23 cellular contexts compared by ENCODE assay signal in genomic region chr21:15291621-15292266, GRCh38.
A peak's percentile ranks its signal among the peaks of the same experiment; 100 is the strongest.
DNase-seq lines count a peak whose midpoint lies in the region; ATAC-seq, FAIRE-seq and TF ChIP-seq lines count a peak whose summit lies in the region.
"Had no signal": no experiment of that assay in that cellular context is flagged by ENCODE, and none has a peak within 500 bp of the region (broad histone marks: within the 10 kb centered on the region; RNA-seq: fewer than 3 reads in every experiment).

No MANE protein-coding gene starts in this region.

- no peaks in the 10 kb centered on the region for H3K36me3 Mint-ChIP-seq in astrocyte (ENCODE audit: low read depth, unreplicated experiment)
- no peaks in the 10 kb centered on the region for H3K36me3 Mint-ChIP-seq in activated CD4-positive, alpha-beta memory T cell treated with anti-CD3 and anti-CD28 coated beads for 36 hours
- H3K36me3 Mint-ChIP-seq: activated naive CD4-positive, alpha-beta T cell treated with anti-CD3 and anti-CD28 coated beads, Interleukin-2, amount 50 U/mL, for 24 hours had no signal

- no peak overlapping the region for H2BK5ac ChIP-seq in IMR-90 (ENCODE audit: low read depth, low read length, poor library complexity, severe bottlenecking)

- H3K27ac Mint-ChIP-seq in astrocyte (ENCODE audit: unreplicated experiment) = peak overlapping the region; percentile 63
- no peak overlapping the region for H3K27ac Mint-ChIP-seq in activated CD4-positive, alpha-beta memory T cell treated with anti-CD3 and anti-CD28 coated beads for 36 hours
- H3K27ac Mint-ChIP-seq: activated CD4-positive, alpha-beta T cell treated with anti-CD3 and anti-CD28 coated beads, Interleukin-2, amount 10 ng/mL, durations not matched to agents 24 days and 14 days; activated naive CD4-positive, alpha-beta T cell treated with anti-CD3 and anti-CD28 coated beads, Interleukin-2, amount 50 U/mL, for 24 hours; CD4-positive, alpha-beta T cell; dendritic cell treated with granulocyte-macrophage colony-stimulating factor and Interleukin-4, amounts not matched to agents 40 ng/mL and 50 ng/mL, for 4 days had no signal

- H3K27me3 ChIP-seq in IMR-90 (ENCODE audit: control insufficient read depth, insufficient read depth, low read length) (no peaks in the 10 kb centered on the region), astrocyte (ENCODE audit: insufficient read depth, low read length) (no peaks in the 10 kb centered on the region), pancreas (no peaks in the 10 kb centered on the region)
- H3K27me3 ChIP-seq: heart left ventricle, left lung, MG63, thyroid gland had no signal

- H3K4me3 Mint-ChIP-seq in astrocyte (ENCODE audit: unreplicated experiment) = no peak overlapping the region
- H3K4me3 Mint-ChIP-seq in activated CD4-positive, alpha-beta memory T cell treated with anti-CD3 and anti-CD28 coated beads for 36 hours = no peak overlapping the region
- H3K4me3 Mint-ChIP-seq: activated CD4-positive, alpha-beta T cell treated with anti-CD3 and anti-CD28 coated beads, Interleukin-2, amount 10 ng/mL, durations not matched to agents 24 days and 14 days; activated naive CD4-positive, alpha-beta T cell treated with anti-CD3 and anti-CD28 coated beads, Interleukin-2, amount 50 U/mL, for 24 hours; CD4-positive, alpha-beta T cell; dendritic cell treated with granulocyte-macrophage colony-stimulating factor and Interleukin-4, amounts not matched to agents 40 ng/mL and 50 ng/mL, for 4 days; stimulated activated naive CD8-positive, alpha-beta T cell treated with anti-CD3 and anti-CD28 coated beads, Interleukin-15, amount 100 ng/mL, for 72 hours had no signal

- no peaks in the 10 kb centered on the region for H3K79me1 ChIP-seq in IMR-90 (ENCODE audit: low read depth in 1 of 2, low read length in 2 of 2)

- H3K23ac ChIP-seq in IMR-90 (ENCODE audit: low read depth, low read length) = no peak overlapping the region

- no peak overlapping the region for H4K91ac ChIP-seq in IMR-90 (ENCODE audit: insufficient read depth, low read depth, low read length)

- H3K27me3 Mint-ChIP-seq in astrocyte (ENCODE audit: low read depth, unreplicated experiment) = no peaks in the 10 kb centered on the region
- H3K27me3 Mint-ChIP-seq in activated CD4-positive, alpha-beta memory T cell treated with anti-CD3 and anti-CD28 coated beads for 36 hours = peaks cover 2% of the 10 kb centered on the region
- H3K27me3 Mint-ChIP-seq: activated CD4-positive, alpha-beta T cell treated with anti-CD3 and anti-CD28 coated beads, Interleukin-2, amount 10 ng/mL, durations not matched to agents 24 days and 14 days; activated naive CD4-positive, alpha-beta T cell treated with anti-CD3 and anti-CD28 coated beads, Interleukin-2, amount 50 U/mL, for 24 hours; CD4-positive, alpha-beta T cell; dendritic cell treated with granulocyte-macrophage colony-stimulating factor and Interleukin-4, amounts not matched to agents 40 ng/mL and 50 ng/mL, for 4 days; stimulated activated naive CD8-positive, alpha-beta T cell treated with anti-CD3 and anti-CD28 coated beads, Interleukin-15, amount 100 ng/mL, for 72 hours had no signal

- TF ChIP-seq POLR2A in IMR-90 (IDR thresholded peaks at IDR 0.05; ENCODE audit: low read depth, low read length) = no peak

- H3K9me3 Mint-ChIP-seq in astrocyte (ENCODE audit: unreplicated experiment) = no peaks in the 10 kb centered on the region
- H3K9me3 Mint-ChIP-seq in activated CD4-positive, alpha-beta memory T cell treated with anti-CD3 and anti-CD28 coated beads for 36 hours = no peaks in the 10 kb centered on the region
- H3K9me3 Mint-ChIP-seq: activated CD4-positive, alpha-beta T cell treated with anti-CD3 and anti-CD28 coated beads, Interleukin-2, amount 10 ng/mL, durations not matched to agents 24 days and 14 days; activated naive CD4-positive, alpha-beta T cell treated with anti-CD3 and anti-CD28 coated beads, Interleukin-2, amount 50 U/mL, for 24 hours; CD4-positive, alpha-beta T cell; dendritic cell treated with granulocyte-macrophage colony-stimulating factor and Interleukin-4, amounts not matched to agents 40 ng/mL and 50 ng/mL, for 4 days; stimulated activated naive CD8-positive, alpha-beta T cell treated with anti-CD3 and anti-CD28 coated beads, Interleukin-15, amount 100 ng/mL, for 72 hours had no signal

- H2BK120ac ChIP-seq in IMR-90 (ENCODE audit: low read depth, low read length) = no peak overlapping the region

- DNase-seq in IMR-90 (no peak), astrocyte (ENCODE audit: low read depth) (no peak), islet precursor cell (peak; percentile 92), pancreas (peak in 2 of 6 donors; percentile 27 to 35), urothelium cell line (ENCODE audit: low spot score) (no peak)
- DNase-seq in activated CD4-positive, alpha-beta memory T cell treated with anti-CD3 and anti-CD28 coated beads for 36 hours = no peak
- DNase-seq: activated CD4-positive, alpha-beta T cell treated with anti-CD3 and anti-CD28 coated beads, Interleukin-2, amount 10 ng/mL, durations not matched to agents 24 days and 14 days; caudate nucleus; CD4-positive, alpha-beta T cell; DMS 273 treated with DMSO at 0.1 percent for 48 hours; heart left ventricle; left lung; MG63; NCI-H1436; NCI-H2107; stimulated activated naive CD8-positive, alpha-beta T cell treated with anti-CD3 and anti-CD28 coated beads, Interleukin-15, amount 100 ng/mL, for 72 hours; thyroid gland; WERI-Rb-1 had no signal

- BruUV-seq in IMR-90 (replicated peaks; lab: Mats Ljungman, UMichigan) = no TSS peak

- in situ Hi-C loops in IMR-90 (cut with MboI; ENCODE audit: low sequenced_read_pairs) = no loop called here

- H3K9me3 ChIP-seq in IMR-90 (ENCODE audit: control insufficient read depth, insufficient read depth, low read length) (no peaks in the 10 kb centered on the region), astrocyte (ENCODE audit: insufficient read depth, low read depth, low read length) (no peaks in the 10 kb centered on the region), pancreas (no peaks in the 10 kb centered on the region)
- H3K9me3 ChIP-seq: heart left ventricle, left lung, MG63, thyroid gland had no signal

- no peak overlapping the region for H4K8ac ChIP-seq in IMR-90 (ENCODE audit: low read depth in 2 of 2, low read length in 2 of 2)

- H3K9ac ChIP-seq in IMR-90 (ENCODE audit: low read depth, low read length) (no peak overlapping the region), astrocyte (ENCODE audit: low read length) (no peak overlapping the region)

- TF ChIP-seq RAD21 in IMR-90 (IDR thresholded peaks at IDR 0.05; ENCODE audit: low read length) = no peak

- 52% methylated on average over 3 of the region's 4 CpGs; no CpG with 5 or more reads in 1 of the 2 experiments for WGBS in IMR-90 (ENCODE audit: extremely low coverage in 2 of 2, insufficient read length in 1 of 2), 2 experiments
- 53 to 59% methylated on average over 4 of the region's 4 CpGs for WGBS in pancreas, 2 donors

- no peak overlapping the region for H3K18ac ChIP-seq in IMR-90 (ENCODE audit: low read depth, low read length)

- H3K4me1 ChIP-seq in IMR-90 (ENCODE audit: control insufficient read depth, insufficient read depth, low read length) (no peaks in the 10 kb centered on the region), astrocyte (ENCODE audit: insufficient read depth, low read length) (peaks cover 4% of the 10 kb centered on the region), pancreas (peaks cover 0 to 10% (median 0%) of the 10 kb centered on the region in 3 donors)
- H3K4me1 ChIP-seq: heart left ventricle, left lung, thyroid gland had no signal

- intact Hi-C loops in IMR-90 (cut with micrococcal nuclease) (no loop called here), pancreas (cut with DNase I) (no loop called here)
- intact Hi-C loops in activated CD4-positive, alpha-beta memory T cell treated with anti-CD3 and anti-CD28 coated beads for 36 hours (cut with micrococcal nuclease) = no loop called here

- H4K20me1 ChIP-seq in IMR-90 (ENCODE audit: insufficient read depth, low read length) (no peaks in the 10 kb centered on the region), astrocyte (ENCODE audit: insufficient read depth, low read length) (no peaks in the 10 kb centered on the region)

- H2AFZ ChIP-seq in IMR-90 (replicated peaks; ENCODE audit: low read length, poor library complexity) (no peak overlapping the region), astrocyte (ENCODE audit: low read depth, low read length) (no peak overlapping the region)

- ATAC-seq in IMR-90 (ENCODE audit: low read depth) (no peak), pancreas (peak; percentile 32 to 65 (median 42)), HG02970 (IDR thresholded peaks at IDR 0.05; ENCODE audit: low FRiP score, unreplicated experiment) (no peak)
- ATAC-seq: heart left ventricle; left lung; stimulated activated naive CD8-positive, alpha-beta T cell treated with anti-CD3 and anti-CD28 coated beads, Interleukin-15, amount 100 ng/mL, for 72 hours had no signal

- H2BK15ac ChIP-seq in IMR-90 (ENCODE audit: low read depth, low read length) = no peak overlapping the region

- H3K79me2 ChIP-seq in astrocyte (ENCODE audit: insufficient read depth, low read length) = no peaks in the 10 kb centered on the region

- H3K36me3 ChIP-seq in IMR-90 (ENCODE audit: control insufficient read depth, insufficient read depth, low read length) (no peaks in the 10 kb centered on the region), astrocyte (ENCODE audit: insufficient read depth, low read length) (no peaks in the 10 kb centered on the region), pancreas (no peaks in the 10 kb centered on the region)
- H3K36me3 ChIP-seq: heart left ventricle, left lung, MG63, thyroid gland, WERI-Rb-1 had no signal

- no peak for TF ChIP-seq CTCF in IMR-90 (conservative IDR thresholded peaks at IDR 0.05; ENCODE audit: low read depth, low read length)
- no peak for TF ChIP-seq CTCF in astrocyte (IDR thresholded peaks at IDR 0.05; ENCODE audit: insufficient read depth, low read depth, low read length)
- TF ChIP-seq CTCF in pancreas (IDR thresholded peaks at IDR 0.05) = no peak

- H2AK9ac ChIP-seq in IMR-90 (replicated peaks; ENCODE audit: low read depth, low read length, poor library complexity) = peak overlapping the region; percentile 72

- dilution Hi-C loops in IMR-90 (cut with HindIII; ENCODE audit: low sequenced_read_pairs, unreplicated experiment) = no loop called here

- peaks cover 29% of the 10 kb centered on the region for H3K4me1 Mint-ChIP-seq in astrocyte (ENCODE audit: low read depth, unreplicated experiment)
- no peaks in the 10 kb centered on the region for H3K4me1 Mint-ChIP-seq in activated CD4-positive, alpha-beta memory T cell treated with anti-CD3 and anti-CD28 coated beads for 36 hours (ENCODE audit: low read depth)
- H3K4me1 Mint-ChIP-seq: activated CD4-positive, alpha-beta T cell treated with anti-CD3 and anti-CD28 coated beads, Interleukin-2, amount 10 ng/mL, durations not matched to agents 24 days and 14 days; activated naive CD4-positive, alpha-beta T cell treated with anti-CD3 and anti-CD28 coated beads, Interleukin-2, amount 50 U/mL, for 24 hours; stimulated activated naive CD8-positive, alpha-beta T cell treated with anti-CD3 and anti-CD28 coated beads, Interleukin-15, amount 100 ng/mL, for 72 hours had no signal

- H2BK20ac ChIP-seq in IMR-90 (ENCODE audit: low read depth, low read length) = no peak overlapping the region

- no peak overlapping the region for H2AK5ac ChIP-seq in IMR-90 (ENCODE audit: low read depth, low read length)

- H3K4me3 ChIP-seq in IMR-90 (ENCODE audit: insufficient read depth, low read depth, low read length) (no peak overlapping the region), astrocyte (ENCODE audit: insufficient read depth, low read depth, low read length) (no peak overlapping the region), pancreas (no peak overlapping the region)
- H3K4me3 ChIP-seq: heart left ventricle, left lung, MG63, thyroid gland had no signal

- H3K27ac ChIP-seq in IMR-90 (ENCODE audit: insufficient read depth, low read length) = no peak overlapping the region
- H3K27ac ChIP-seq in astrocyte (ENCODE audit: low read depth, low read length) = no peak overlapping the region
- H3K27ac ChIP-seq in pancreas = peak overlapping the region in 1 of 4 donors; percentile 6
- H3K27ac ChIP-seq: left lung, thyroid gland, WERI-Rb-1 had no signal

- H3K4ac ChIP-seq in IMR-90 (ENCODE audit: low read depth, low read length) = no peak overlapping the region

- FAIRE-seq in astrocyte (lab: Jason Lieb, UNC) (no peak), pancreas (lab: Jason Lieb, UNC) (no peak), urothelium cell line (lab: Jason Lieb, UNC) (no peak)
- FAIRE-seq: endometrium, G401.6 had no signal

- no peak overlapping the region for H3K14ac ChIP-seq in IMR-90 (replicated peaks; ENCODE audit: low read depth, low read length)

- CTCF ChIA-PET in IMR-90 (lab: Yijun Ruan, JAX) = no interaction called here
- CTCF ChIA-PET in activated CD4-positive, alpha-beta memory T cell treated with anti-CD3 and anti-CD28 coated beads for 36 hours (lab: Charles Lee) = no interaction called here

- POLR2A ChIA-PET in IMR-90 (lab: Charles Lee; ENCODE audit: unreplicated experiment) = no interaction called here
- POLR2A ChIA-PET in activated CD4-positive, alpha-beta memory T cell treated with anti-CD3 and anti-CD28 coated beads for 36 hours (lab: Charles Lee) = no interaction called here

- no peaks in the 10 kb centered on the region for H3K9me1 ChIP-seq in IMR-90 (ENCODE audit: insufficient read depth, low read length)

- no peak overlapping the region for H3K4me2 ChIP-seq in IMR-90 (ENCODE audit: low read depth, low read length)
- no peak overlapping the region for H3K4me2 ChIP-seq in astrocyte (ENCODE audit: low read length)

- H3K56ac ChIP-seq in IMR-90 (ENCODE audit: extremely low read depth, insufficient read depth, low read length) = no peak overlapping the region

- H4K5ac ChIP-seq in IMR-90 (ENCODE audit: low read depth, low read length) = no peak overlapping the region

Comparison
In these comparisons a context has a peak if more than half of its experiments do, and no peak if none do; other contexts are left out.
1. ATAC-seq: peak in pancreas (4 of 4); none in IMR-90 (single experiment) and HG02970 (single experiment).